Comparison of ENCODE assay signal across 24 cellular contexts in genomic region chr11:123585721-123586120, GRCh38.
DNase-seq lines count a peak whose midpoint lies in the region; FAIRE-seq and TF ChIP-seq lines count a peak whose summit lies in the region.
"Had no signal": no experiment of that assay in that cellular context is flagged by ENCODE, and none has a peak within 500 bp of the region (broad histone marks: within the 10 kb centered on the region; RNA-seq: fewer than 3 reads in every experiment).

No MANE protein-coding gene starts in this region.

- BruUV-seq in Caco-2 (replicated peaks; lab: Mats Ljungman, UMichigan) = no TSS peak

- H2AK5ac ChIP-seq in H1 (ENCODE audit: low read depth, low read length) = no peak overlapping the region

- H3K18ac ChIP-seq in H1 (ENCODE audit: extremely low read depth, low read length) = no peak overlapping the region

- H3K14ac ChIP-seq in H1 (ENCODE audit: insufficient read length) = no peak overlapping the region

- no peak for TF ChIP-seq POLR2A in H1 (IDR thresholded peaks at IDR 0.05; ENCODE audit: control extremely low read depth in 1 of 2, low read depth in 2 of 2, low read length in 2 of 2)

- intact Hi-C loops in Caco-2 (cut with micrococcal nuclease; ENCODE audit: unreplicated experiment) = loop anchor here (10.0 kb wide), 1 partner anchor 229 kb away; no protein-coding TSS in a partner anchor

- H2BK20ac ChIP-seq in H1 (ENCODE audit: low read length) = 0 out of 2 replicates have a peak overlapping the region, but pooled peaks have one; percentile 18

- no peak overlapping the region for H3K23ac ChIP-seq in H1 (ENCODE audit: insufficient read length)

- H2BK5ac ChIP-seq in H1 (ENCODE audit: low read depth, low read length) = peak overlapping the region; percentile 60; the same call in 1 of the 2 replicates

- H3K79me2 ChIP-seq in H1 (ENCODE audit: control insufficient read depth in 1 of 2, insufficient read depth in 2 of 2, low read length in 2 of 2) = no peaks in the 10 kb centered on the region
- H3K79me2 ChIP-seq in osteoblast (ENCODE audit: insufficient read depth, low read length) = no peaks in the 10 kb centered on the region

- H3K56ac ChIP-seq in H1 (replicated peaks; ENCODE audit: insufficient read length, low read depth, low read length) = no peak overlapping the region

- no peak overlapping the region for H3K4me3 Mint-ChIP-seq in Caco-2 (ENCODE audit: unreplicated experiment)
- H3K4me3 Mint-ChIP-seq: activated CD4-positive, alpha-beta memory T cell treated with anti-CD3 and anti-CD28 coated beads for 36 hours; activated T-cell treated with anti-CD3 and anti-CD28 coated beads, Interleukin-2, amount 50 U/mL, for 72 hours; T-helper 1 cell treated with Interleukin-12 subunit alpha and Interleukin-12 subunit beta and Interleukin-4 antibody, amounts not matched to agents 30 μg/mL and 1 μg/mL, for 36 hours had no signal

- H3K27ac Mint-ChIP-seq in Caco-2 (ENCODE audit: unreplicated experiment) = peak overlapping the region; percentile 4
- H3K27ac Mint-ChIP-seq: activated CD4-positive, alpha-beta memory T cell treated with anti-CD3 and anti-CD28 coated beads for 36 hours; activated T-cell treated with anti-CD3 and anti-CD28 coated beads, Interleukin-2, amount 50 U/mL, for 72 hours had no signal

- H3K36me3 Mint-ChIP-seq in Caco-2 (ENCODE audit: insufficient read depth, unreplicated experiment) = no peaks in the 10 kb centered on the region

- H3K9me3 ChIP-seq in Caco-2 (no peaks in the 10 kb centered on the region), H1 (ENCODE audit: insufficient read depth in 2 of 2, low read depth in 1 of 2, low read length in 1 of 2) (no peaks in the 10 kb centered on the region), osteoblast (ENCODE audit: low read depth, low read length) (no peaks in the 10 kb centered on the region)
- H3K9me3 ChIP-seq: psoas muscle, sigmoid colon, tibial nerve had no signal

- H3K27me3 Mint-ChIP-seq in Caco-2 (ENCODE audit: insufficient read depth, unreplicated experiment) = peaks cover 3% of the 10 kb centered on the region
- H3K27me3 Mint-ChIP-seq: activated CD4-positive, alpha-beta memory T cell treated with anti-CD3 and anti-CD28 coated beads for 36 hours had no signal

- WGBS in H1 (ENCODE audit: extremely low coverage in 1 of 2, insufficient coverage in 1 of 2, insufficient read length in 1 of 2, insufficient replicate concordance in 2 of 2, low coverage in 1 of 2, low lambda C conversion rate in 2 of 2, missing lambda C conversion rate in 1 of 2), 2 experiments = 85% methylated on average over 6 of the region's 6 CpGs; no CpG with 5 or more reads in 1 of the 2 experiments

- FAIRE-seq in H1 (lab: Jason Lieb, UNC) = no peak
- FAIRE-seq: keratinocyte had no signal

- no peak overlapping the region for H4K5ac ChIP-seq in H1 (ENCODE audit: insufficient read length, low read depth, low read length)

- no peak overlapping the region for H2BK15ac ChIP-seq in H1 (ENCODE audit: low read length)

- TF ChIP-seq RAD21 in H1 (IDR thresholded peaks at IDR 0.05 in 1 of 2, conservative IDR thresholded peaks at IDR 0.05 in 1 of 2; ENCODE audit: low read depth in 2 of 2, low read length in 2 of 2) = no peak

- peaks cover 4% of the 10 kb centered on the region; the same call in 1 of the 2 replicates for H3K23me2 ChIP-seq in H1 (ENCODE audit: low read depth, low read length)

- CTCF ChIA-PET in Caco-2 (lab: Charles Lee) = interaction anchor here (0.8 kb wide), 1 partner anchor 12 kb away, joined by 3 read pairs; no protein-coding TSS in a partner anchor
- CTCF ChIA-PET in H1 (lab: Charles Lee; ENCODE audit: partially characterized antibody) = interaction anchor here (0.7 to 2.7 kb wide), 7 partner anchors 9 to 125 kb away, joined by 3 to 13 read pairs (median 5); no protein-coding TSS in a partner anchor

- no peak overlapping the region for H2BK120ac ChIP-seq in H1 (replicated peaks; ENCODE audit: low read depth, low read length)

- DNase-seq in Caco-2 (no peak), MV-4-11 (lab: John Stamatoyannopoulos, UW) (peak; percentile 53), H1 (ENCODE audit: low read depth in 1 of 2, low spot score in 2 of 2) (no peak), osteoblast (ENCODE audit: insufficient read length, low spot score, missing footprints) (peak; percentile 82), ureter (ENCODE audit: low spot score) (no peak), GM13976 (ENCODE audit: low spot score) (no peak), NCI-H2081 treated with DMSO at 0.1 percent for 48 hours (lab: John Stamatoyannopoulos, UW) (no peak)
- DNase-seq: activated CD4-positive, alpha-beta memory T cell treated with anti-CD3 and anti-CD28 coated beads for 36 hours; activated CD4-positive, alpha-beta T cell treated with anti-CD3 and anti-CD28 coated beads for 1 hour; activated naive CD4-positive, alpha-beta T cell treated with Interleukin-2 at 50 U/mL for 16 hours; activated T-cell treated with anti-CD3 and anti-CD28 coated beads, Interleukin-2, amount 50 U/mL, for 72 hours; DND-41; GF-D8; GOT3; NCI-H1930; NCI-H2227 treated with DMSO at 0.1 percent for 48 hours; NCI-H526 treated with DMSO at 0.1 percent for 48 hours; occipital lobe; sigmoid colon; stimulated activated CD4-positive, alpha-beta T cell treated with anti-CD3 and anti-CD28 coated beads, Interleukin-4, amount 100 ng/mL, for 24 hours had no signal

- H3K79me1 ChIP-seq in H1 (ENCODE audit: low read depth, low read length) = peaks cover 5% of the 10 kb centered on the region

- H4K20me1 ChIP-seq in H1 (replicated peaks in 1 of 2; ENCODE audit: control insufficient read depth in 1 of 2, insufficient read depth in 2 of 2, low read length in 2 of 2) (peaks cover 0 to 7% of the 10 kb centered on the region in 2 experiments), osteoblast (ENCODE audit: insufficient read depth, low read length) (peaks cover 32% of the 10 kb centered on the region)

- H2BK12ac ChIP-seq in H1 (ENCODE audit: low read depth, low read length) = no peak overlapping the region

- H4K91ac ChIP-seq in H1 (replicated peaks; ENCODE audit: insufficient read length, low read length) = no peak overlapping the region

- H3K27ac ChIP-seq in H1 (ENCODE audit: low read depth, low read length) = no peak overlapping the region
- no peak overlapping the region for H3K27ac ChIP-seq in osteoblast (ENCODE audit: low read depth, low read length)
- H3K27ac ChIP-seq: psoas muscle, sigmoid colon, tibial nerve had no signal

- no peak for TF ChIP-seq CTCF in Caco-2 (IDR thresholded peaks at IDR 0.05; ENCODE audit: insufficient read depth in 1 of 2, low read depth in 1 of 2, low read length in 1 of 2, severe bottlenecking in 1 of 2, unreplicated experiment in 1 of 2)
- TF ChIP-seq CTCF in H1 (IDR thresholded peaks at IDR 0.05; ENCODE audit: control extremely low read depth in 1 of 3, insufficient read depth in 1 of 3, low read depth in 1 of 3, low read length in 3 of 3) = no peak
- no peak for TF ChIP-seq CTCF in osteoblast (IDR thresholded peaks at IDR 0.05; ENCODE audit: extremely low read depth, low read depth, low read length)
- no peak for TF ChIP-seq CTCF in GM13976 (IDR thresholded peaks at IDR 0.05; ENCODE audit: borderline replicate concordance, control extremely low read depth, extremely low read depth, insufficient read depth, missing control alignments)

- no peak overlapping the region for H3K4ac ChIP-seq in H1 (replicated peaks; ENCODE audit: insufficient read length, low read depth, low read length)

- H3K36me3 ChIP-seq in Caco-2 (ENCODE audit: control insufficient read depth, insufficient read depth, low read length) (no peaks in the 10 kb centered on the region), H1 (ENCODE audit: control insufficient read depth in 2 of 4, insufficient read depth in 4 of 4, low read length in 3 of 4) (no peaks in the 10 kb centered on the region; a peak in 2 of 8 replicates), osteoblast (ENCODE audit: insufficient read depth, low read length) (peaks cover 6% of the 10 kb centered on the region)
- H3K36me3 ChIP-seq: sigmoid colon, tibial nerve had no signal

- peaks cover 2% of the 10 kb centered on the region; the same call in 1 of the 2 replicates for H3K27me3 ChIP-seq in Caco-2 (replicated peaks; ENCODE audit: control insufficient read depth, insufficient read depth, low read length)
- H3K27me3 ChIP-seq in H1 (replicated peaks in 1 of 4; ENCODE audit: control insufficient read depth in 3 of 4, extremely low read depth in 1 of 4, insufficient read depth in 3 of 4, low read length in 3 of 4) = no peaks in the 10 kb centered on the region; a peak in 1 of 7 replicates
- no peaks in the 10 kb centered on the region for H3K27me3 ChIP-seq in osteoblast (ENCODE audit: insufficient read depth, low read length)
- H3K27me3 ChIP-seq: tibial nerve had no signal

- H2AFZ ChIP-seq in H1 (ENCODE audit: low read length) (no peak overlapping the region), osteoblast (ENCODE audit: low read length) (no peak overlapping the region)

- in situ Hi-C loops in GM13976 (cut with MboI; ENCODE audit: low sequenced_read_pairs, unreplicated experiment) = no loop called here

- peaks cover 37% of the 10 kb centered on the region for H3K4me1 Mint-ChIP-seq in Caco-2 (ENCODE audit: low read depth, unreplicated experiment)

- H3K4me1 ChIP-seq in Caco-2 (peaks cover 53% of the 10 kb centered on the region), H1 (replicated peaks in 1 of 4; ENCODE audit: control insufficient read depth in 3 of 4, insufficient read depth in 4 of 4, low read length in 3 of 4) (peaks cover 0 to 9% (median under 1%) of the 10 kb centered on the region in 4 experiments; a peak in 4 of 7 replicates), osteoblast (ENCODE audit: insufficient read depth, low read length) (peaks cover 12% of the 10 kb centered on the region)

- TF ChIP-seq EP300 in H1 (IDR thresholded peaks at IDR 0.05; ENCODE audit: borderline replicate concordance in 1 of 2, low read depth in 2 of 2, low read length in 2 of 2) = no peak

- H3K9me3 Mint-ChIP-seq in Caco-2 (ENCODE audit: unreplicated experiment) = no peaks in the 10 kb centered on the region
- H3K9me3 Mint-ChIP-seq: activated CD4-positive, alpha-beta memory T cell treated with anti-CD3 and anti-CD28 coated beads for 36 hours; activated T-cell treated with anti-CD3 and anti-CD28 coated beads, Interleukin-2, amount 50 U/mL, for 72 hours; T-helper 1 cell treated with Interleukin-12 subunit alpha and Interleukin-12 subunit beta and Interleukin-4 antibody, amounts not matched to agents 30 μg/mL and 1 μg/mL, for 36 hours had no signal

- POLR2A ChIA-PET in Caco-2 (lab: Charles Lee) (no interaction called here), H1 (lab: Charles Lee; ENCODE audit: partially characterized antibody) (interaction anchor here (0.6 kb wide), 1 partner anchor 390 kb away, joined by 3 read pairs; the partner anchor contains the start of gene CLMP)

- H3K9ac ChIP-seq in H1 (replicated peaks in 1 of 4; ENCODE audit: extremely low read depth in 1 of 4, low read depth in 3 of 4, low read length in 3 of 4) = no peak overlapping the region

- H3K4me3 ChIP-seq in Caco-2 (ENCODE audit: low read depth, low read length) (no peak overlapping the region), H1 (ENCODE audit: extremely low read depth in 1 of 4, insufficient read depth in 2 of 4, low read depth in 3 of 4, low read length in 4 of 4) (no peak overlapping the region), osteoblast (ENCODE audit: insufficient read depth, low read length) (no peak overlapping the region)
- H3K4me3 ChIP-seq: psoas muscle, sigmoid colon, tibial nerve had no signal

- H3K4me2 ChIP-seq in H1 (ENCODE audit: insufficient read depth in 1 of 2, low read depth in 2 of 2, low read length in 2 of 2) = no peak overlapping the region
- H3K4me2 ChIP-seq in osteoblast (ENCODE audit: insufficient read depth, low read length) = no peak overlapping the region

- no peak overlapping the region for H4K8ac ChIP-seq in H1 (ENCODE audit: extremely low read depth, insufficient read depth, low read length)

Comparison
In these comparisons a context has a peak if more than half of its experiments do, and no peak if none do; other contexts are left out.
1. DNase-seq: peak in MV-4-11 (single experiment) and osteoblast (single experiment); none in Caco-2 (0 of 2), H1 (0 of 2), ureter (single experiment), GM13976 (single experiment) and NCI-H2081 treated with DMSO at 0.1 percent for 48 hours (single experiment).